ENCODE assay signal across 13 cellular contexts in the genomic region with DNA sequence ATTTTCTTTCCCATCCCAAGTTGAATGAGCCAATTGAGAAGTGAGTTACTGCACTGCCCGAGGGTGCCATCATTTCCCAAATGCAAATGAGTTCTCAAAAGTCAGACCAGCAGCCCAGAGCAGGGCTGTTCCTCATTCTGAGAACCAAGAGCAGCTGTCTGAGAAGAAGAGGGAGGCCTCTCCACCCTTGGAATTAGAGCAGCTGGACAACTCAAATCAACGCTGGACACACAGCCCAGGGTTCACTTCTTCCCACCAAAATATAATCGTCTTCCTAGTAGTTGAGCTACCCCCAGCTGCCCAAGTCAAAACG. TPM values are rescaled to one million over a fixed set of nuclear protein-coding genes. Genes with fewer than 3 reads are reported as not detected.
DNase-seq lines count a peak whose midpoint lies in the region; ATAC-seq and TF ChIP-seq lines count a peak whose summit lies in the region.
"Had no signal": no experiment of that assay in that cellular context is flagged by ENCODE, and none has a peak within 500 bp of the region (broad histone marks: within the 10 kb centered on the region; RNA-seq: fewer than 3 reads in every experiment).

No MANE protein-coding gene starts in this region.

- H3K4me3 ChIP-seq in SK-N-MC = peak overlapping the region; percentile 65
- no peak overlapping the region for H3K4me3 ChIP-seq in right cardiac atrium (ENCODE audit: low read length)
- no peak overlapping the region for H3K4me3 ChIP-seq in subcutaneous abdominal adipose tissue (ENCODE audit: low read depth in 1 of 5, low read length in 5 of 5)
- no peak overlapping the region for H3K4me3 ChIP-seq in MG63

- H3K27ac ChIP-seq in SK-N-MC = peak overlapping the region; percentile 97
- peak overlapping the region; percentile 6 for H3K27ac ChIP-seq in right cardiac atrium (ENCODE audit: low read length)
- H3K27ac ChIP-seq in subcutaneous abdominal adipose tissue (ENCODE audit: low read depth, low read length) = peak overlapping the region; percentile 30

- peaks cover 7% of the 10 kb centered on the region for H3K27me3 Mint-ChIP-seq in endothelial cell (ENCODE audit: unreplicated experiment)
- H3K27me3 Mint-ChIP-seq: central memory CD8-positive, alpha-beta T cell; stimulated activated naive CD8-positive, alpha-beta T cell treated with anti-CD3 and anti-CD28 coated beads, Interleukin-15, amount 100 ng/mL, for 72 hours had no signal

- H3K9me3 ChIP-seq in SK-N-MC (ENCODE audit: low read depth, low read length) (no peaks in the 10 kb centered on the region), right cardiac atrium (ENCODE audit: control insufficient read depth, low read length) (no peaks in the 10 kb centered on the region), subcutaneous abdominal adipose tissue (ENCODE audit: control insufficient read depth in 5 of 5, low read length in 5 of 5) (no peaks in the 10 kb centered on the region), MG63 (no peaks in the 10 kb centered on the region)

- H3K4me1 ChIP-seq in right cardiac atrium (ENCODE audit: control insufficient read depth, insufficient read depth, low read length) (peaks cover 12% of the 10 kb centered on the region), subcutaneous abdominal adipose tissue (ENCODE audit: control insufficient read depth in 5 of 5, insufficient read depth in 5 of 5, low read length in 5 of 5) (peaks cover 2 to 32% (median 21%) of the 10 kb centered on the region in 5 donors)

- no peak overlapping the region for H3K4me3 Mint-ChIP-seq in endothelial cell (ENCODE audit: unreplicated experiment)
- H3K4me3 Mint-ChIP-seq: central memory CD8-positive, alpha-beta T cell; stimulated activated naive CD8-positive, alpha-beta T cell treated with anti-CD3 and anti-CD28 coated beads, Interleukin-15, amount 100 ng/mL, for 72 hours had no signal

- intact Hi-C loops in right cardiac atrium (cut with DNase I) = no loop called here

- no peaks in the 10 kb centered on the region for H3K36me3 Mint-ChIP-seq in endothelial cell (ENCODE audit: low read depth, unreplicated experiment)

- peak; percentile 50 to 59 for DNase-seq in NOMO-1 (lab: John Stamatoyannopoulos, UW; ENCODE audit: unreplicated experiment in 2 of 2)
- DNase-seq in NOMO-1 treated with dmso at 0.1 percent for 144 hours (lab: John Stamatoyannopoulos, UW; ENCODE audit: unreplicated experiment) = no peak
- no peak for DNase-seq in SK-N-MC (ENCODE audit: low read depth, low spot score)
- peak in 1 of 3 donors; percentile 65 for DNase-seq in right cardiac atrium
- no peak for DNase-seq in DMS153 treated with DMSO at 0.1 percent for 48 hours (lab: John Stamatoyannopoulos, UW; ENCODE audit: unreplicated experiment)
- DNase-seq in endothelial cell (ENCODE audit: low spot score) = no peak
- DNase-seq in MG63 = no peak
- DNase-seq: activated effector memory CD4-positive, alpha-beta T cell treated with anti-CD3 and anti-CD28 coated beads, Interleukin-2, amount 50 U/mL, for 16 hours; NCI-H187 treated with DMSO at 0.1 percent for 48 hours; stimulated activated CD4-positive, alpha-beta T cell treated with anti-CD3 and anti-CD28 coated beads, Interleukin-2, amount 100 ng/mL, for 24 hours; stimulated activated naive CD8-positive, alpha-beta T cell treated with anti-CD3 and anti-CD28 coated beads, Interleukin-15, amount 100 ng/mL, for 72 hours had no signal

- H3K4me1 Mint-ChIP-seq in endothelial cell (ENCODE audit: unreplicated experiment) = peaks cover 17% of the 10 kb centered on the region

- H3K27me3 ChIP-seq in right cardiac atrium (ENCODE audit: control insufficient read depth, insufficient read depth) = no peaks in the 10 kb centered on the region
- peaks cover 0 to 4% (median 2%) of the 10 kb centered on the region in 5 donors for H3K27me3 ChIP-seq in subcutaneous abdominal adipose tissue (ENCODE audit: control insufficient read depth in 5 of 5, insufficient read depth in 4 of 5, low read length in 5 of 5)
- no peaks in the 10 kb centered on the region for H3K27me3 ChIP-seq in MG63

- no peak for TF ChIP-seq CTCF in endothelial cell (IDR thresholded peaks at IDR 0.05; ENCODE audit: unreplicated experiment)

- H3K36me3 ChIP-seq in SK-N-MC (ENCODE audit: insufficient read depth, low read length) (no peaks in the 10 kb centered on the region), subcutaneous abdominal adipose tissue (ENCODE audit: control insufficient read depth in 5 of 5, insufficient read depth in 5 of 5, low read length in 5 of 5) (no peaks in the 10 kb centered on the region), MG63 (no peaks in the 10 kb centered on the region)

- no peak for ATAC-seq in right cardiac atrium
- ATAC-seq: stimulated activated naive CD8-positive, alpha-beta T cell treated with anti-CD3 and anti-CD28 coated beads, Interleukin-15, amount 100 ng/mL, for 72 hours had no signal

- WGBS in right cardiac atrium = 44% methylated on average over 4 of the region's 4 CpGs

- H3K9me3 Mint-ChIP-seq in endothelial cell (ENCODE audit: unreplicated experiment) = no peaks in the 10 kb centered on the region
- H3K9me3 Mint-ChIP-seq: central memory CD8-positive, alpha-beta T cell had no signal

- no peak overlapping the region for H3K27ac Mint-ChIP-seq in endothelial cell (ENCODE audit: unreplicated experiment)
- H3K27ac Mint-ChIP-seq: stimulated activated naive CD8-positive, alpha-beta T cell treated with anti-CD3 and anti-CD28 coated beads, Interleukin-15, amount 100 ng/mL, for 72 hours had no signal

- H3K9ac ChIP-seq in SK-N-MC (ENCODE audit: insufficient read length) = peak overlapping the region; percentile 39
- H3K9ac ChIP-seq in subcutaneous abdominal adipose tissue (ENCODE audit: low read length in 5 of 5) = no peak overlapping the region

RNA-seq across cellular contexts. Expression of a gene that starts 4.6 kb away (rescaled TPM):
- total RNA-seq in right cardiac atrium = 10 to 100 TPM; 10.4 to 16.2 (median 14.7) TPM
- 9.0 TPM for polyA plus RNA-seq in right cardiac atrium
- total RNA-seq in endothelial cell (ENCODE audit: unreplicated experiment) = 248 TPM
- 5.2 and 5.8 TPM in 2 replicates for total RNA-seq in MG63 (2014; rRNA removed; shearing (Covaris generic); ENCODE audit: low replicate concordance)

Comparison
In these comparisons a context has a peak if more than half of its experiments do, and no peak if none do; other contexts are left out.
1. DNase-seq: peak in NOMO-1 (2 of 2); none in NOMO-1 treated with dmso at 0.1 percent for 144 hours (single experiment), SK-N-MC (single experiment), DMS153 treated with DMSO at 0.1 percent for 48 hours (single experiment), endothelial cell (single experiment) and MG63 (single experiment).
2. H3K27ac ChIP-seq: peak in every context shown above with its lines; median percentile 97 in SK-N-MC; 30 in subcutaneous abdominal adipose tissue; 6 in right cardiac atrium.
3. RNA of a gene that starts 4.6 kb away (total RNA-seq): 248 TPM in endothelial cell (single experiment); 10.4 to 16.2 TPM in right cardiac atrium and 5.2 to 5.8 TPM in MG63; every median in the first group is over 10 times any median in the second.